17 cellular contexts compared by ENCODE assay signal in genomic region chr6:83250235-83250634, GRCh38. TPM values are rescaled to one million over a fixed set of nuclear protein-coding genes. Genes with fewer than 3 reads are reported as not detected.
DNase-seq lines count a peak whose midpoint lies in the region; ATAC-seq, FAIRE-seq and TF ChIP-seq lines count a peak whose summit lies in the region.
"Had no signal": no experiment of that assay in that cellular context is flagged by ENCODE, and none has a peak within 500 bp of the region (broad histone marks: within the 10 kb centered on the region; RNA-seq: fewer than 3 reads in every experiment).

No MANE protein-coding gene starts in this region.

- FAIRE-seq in islet of Langerhans (lab: Jason Lieb, UNC), result peak; percentile 86
- no peak for FAIRE-seq in HepG2 (lab: Jason Lieb, UNC)
- FAIRE-seq: D721Med, GM12878, GM19239, H1 had no signal

- DNase-seq in HepG2 (ENCODE audit: low spot score), result peak; percentile 5
- no peak for DNase-seq in nephron progenitor cell
- no peak for DNase-seq in dermis blood vessel endothelial cell
- DNase-seq in DMS53 (lab: John Stamatoyannopoulos, UW), result no peak
- DNase-seq in vagina (ENCODE audit: extremely low spot score in 2 of 2), result no peak
- DNase-seq: ACHN; Caco-2; CD4-positive, alpha-beta T cell; DND-41; EL; H9 had no signal

- TF ChIP-seq POLR2A in HepG2 (IDR thresholded peaks at IDR 0.05; ENCODE audit: insufficient read depth in 1 of 2, low read depth in 2 of 2, low read length in 2 of 2) (no peak), vagina (IDR thresholded peaks at IDR 0.05) (no peak)

- in situ Hi-C loops in HepG2 (cut with HindIII; ENCODE audit: extremely low pct_ligation_motif_present, low pct_unique_long_range_greater_than_20kb), result no loop called here

- no peak overlapping the region for H3K4me2 ChIP-seq in HepG2 (ENCODE audit: low read depth, low read length)

- H3K4me3 ChIP-seq in HepG2 (replicated peaks in 1 of 3; ENCODE audit: insufficient read depth in 1 of 3, low read depth in 2 of 3, low read length in 3 of 3) (no peak overlapping the region), vagina (no peak overlapping the region)
- H3K4me3 ChIP-seq: GM12878 had no signal

- CTCF ChIA-PET in HepG2 (lab: Yijun Ruan, JAX; ENCODE audit: low intra/inter-chr PET ratio, low total read pairs), result no interaction called here

- H2AFZ ChIP-seq in HepG2 (ENCODE audit: low read length), result no peak overlapping the region

- H3K9ac ChIP-seq in HepG2 (ENCODE audit: insufficient read depth, low read depth, low read length), result no peak overlapping the region

- no peak; the same call in 2 of the 3 replicates for ATAC-seq in HepG2
- ATAC-seq: GM12878 had no signal

- intact Hi-C loops in HepG2 (cut with micrococcal nuclease; ENCODE audit: unreplicated experiment) (no loop called here), vagina (cut with DNase I) (no loop called here)

- H3K4me3 Mint-ChIP-seq in nephron progenitor cell, result no peak overlapping the region
- H3K4me3 Mint-ChIP-seq: CD4-positive, alpha-beta T cell; H9 had no signal

- no peaks in the 10 kb centered on the region for H3K79me2 ChIP-seq in HepG2 (ENCODE audit: insufficient read depth, low read length)

- H4K20me1 ChIP-seq in HepG2 (ENCODE audit: insufficient read depth, low read length), result no peaks in the 10 kb centered on the region

- H3K9me3 ChIP-seq in HepG2 (ENCODE audit: low read length), result no peaks in the 10 kb centered on the region
- H3K9me3 ChIP-seq in vagina, result no peaks in the 10 kb centered on the region

- POLR2A ChIA-PET in HepG2 (lab: Yijun Ruan, JAX), result no interaction called here

- TF ChIP-seq CTCF in HepG2 (CRISPR knock-in tag; IDR thresholded peaks at IDR 0.05) (no peak), nephron progenitor cell (IDR thresholded peaks at IDR 0.05) (no peak), vagina (IDR thresholded peaks at IDR 0.05) (no peak)

- no peaks in the 10 kb centered on the region for H3K36me3 Mint-ChIP-seq in nephron progenitor cell (ENCODE audit: low read depth)

- BruUV-seq in HepG2 (replicated peaks; lab: Mats Ljungman, UMichigan), result no TSS peak

- TF ChIP-seq EP300 in HepG2 (IDR thresholded peaks at IDR 0.05; ENCODE audit: low read depth in 2 of 2, low read length in 2 of 2) (no peak), HepG2 (CRISPR knock-in tag; IDR thresholded peaks at IDR 0.05; ENCODE audit: borderline replicate concordance) (no peak)

- H3K4me1 Mint-ChIP-seq in nephron progenitor cell, result no peaks in the 10 kb centered on the region

- no peaks in the 10 kb centered on the region for H3K9me3 Mint-ChIP-seq in nephron progenitor cell
- H3K9me3 Mint-ChIP-seq: CD4-positive, alpha-beta T cell; H9 had no signal

- H3K27me3 ChIP-seq in HepG2 (ENCODE audit: control insufficient read depth in 1 of 2, insufficient read depth in 2 of 2, low read length in 2 of 2) (no peaks in the 10 kb centered on the region), vagina (no peaks in the 10 kb centered on the region)

- no peak for TF ChIP-seq RAD21 in HepG2 (CRISPR knock-in tag; IDR thresholded peaks at IDR 0.05)

- no peak overlapping the region for H3K27ac ChIP-seq in HepG2 (ENCODE audit: extremely low read length, insufficient read depth, low read length)
- no peak overlapping the region for H3K27ac ChIP-seq in vagina
- H3K27ac ChIP-seq: C4-2B had no signal

- no peaks in the 10 kb centered on the region for H3K36me3 ChIP-seq in HepG2 (replicated peaks in 1 of 2; ENCODE audit: control insufficient read depth in 1 of 2, insufficient read depth in 2 of 2, low read length in 2 of 2)
- H3K36me3 ChIP-seq in vagina, result no peaks in the 10 kb centered on the region

- H3K4me1 ChIP-seq in HepG2 (ENCODE audit: insufficient read depth, low read length), result peaks cover 11% of the 10 kb centered on the region
- no peaks in the 10 kb centered on the region for H3K4me1 ChIP-seq in vagina

- H3K27ac Mint-ChIP-seq in nephron progenitor cell, result peak overlapping the region; percentile 2
- H3K27ac Mint-ChIP-seq: CD4-positive, alpha-beta T cell; H9 had no signal

- no peaks in the 10 kb centered on the region for H3K27me3 Mint-ChIP-seq in nephron progenitor cell (ENCODE audit: low read depth, poor library complexity)

TF ChIP-seq in HepG2, 621 proteins besides CTCF, POLR2A, EP300 and RAD21 (continues in another document):
- TF ChIP-seq, protein P1, sequence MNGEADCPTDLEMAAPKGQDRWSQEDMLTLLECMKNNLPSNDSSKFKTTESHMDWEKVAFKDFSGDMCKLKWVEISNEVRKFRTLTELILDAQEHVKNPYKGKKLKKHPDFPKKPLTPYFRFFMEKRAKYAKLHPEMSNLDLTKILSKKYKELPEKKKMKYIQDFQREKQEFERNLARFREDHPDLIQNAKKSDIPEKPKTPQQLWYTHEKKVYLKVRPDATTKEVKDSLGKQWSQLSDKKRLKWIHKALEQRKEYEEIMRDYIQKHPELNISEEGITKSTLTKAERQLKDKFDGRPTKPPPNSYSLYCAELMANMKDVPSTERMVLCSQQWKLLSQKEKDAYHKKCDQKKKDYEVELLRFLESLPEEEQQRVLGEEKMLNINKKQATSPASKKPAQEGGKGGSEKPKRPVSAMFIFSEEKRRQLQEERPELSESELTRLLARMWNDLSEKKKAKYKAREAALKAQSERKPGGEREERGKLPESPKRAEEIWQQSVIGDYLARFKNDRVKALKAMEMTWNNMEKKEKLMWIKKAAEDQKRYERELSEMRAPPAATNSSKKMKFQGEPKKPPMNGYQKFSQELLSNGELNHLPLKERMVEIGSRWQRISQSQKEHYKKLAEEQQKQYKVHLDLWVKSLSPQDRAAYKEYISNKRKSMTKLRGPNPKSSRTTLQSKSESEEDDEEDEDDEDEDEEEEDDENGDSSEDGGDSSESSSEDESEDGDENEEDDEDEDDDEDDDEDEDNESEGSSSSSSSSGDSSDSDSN (CRISPR knock-in tag; IDR thresholded peaks at IDR 0.05), result no peak
- peak; percentile 66 for TF ChIP-seq ZEB1 (IDR thresholded peaks at IDR 0.05; ENCODE audit: insufficient replicate concordance, low read depth)

RNA-seq across cellular contexts. Expression of gene RWDD2A, which starts 57.1 kb away (rescaled TPM):
- total RNA-seq in HepG2 (2016; rRNA removed; fragmentation: Illumina TruSeq; extraction: Trizol) (5.3 and 6.9 TPM in 2 replicates), dermis blood vessel endothelial cell (3.3 and 4.4 TPM in 2 replicates), vagina (2.0 TPM)
- 0.88 and 0.91 TPM in 2 replicates for total RNA-seq in HepG2 (2016; cell fraction: cytosol; rRNA removed; fragmentation: Illumina TruSeq; extraction: Trizol; ENCODE audit: low read depth)
- 5.5 and 6.4 TPM in 2 replicates for total RNA-seq in HepG2 (2016; cell fraction: insoluble cytoplasmic fraction; rRNA removed; fragmentation: Illumina TruSeq; extraction: Trizol)
- total RNA-seq in HepG2 (2016; cell fraction: membrane; rRNA removed; fragmentation: Illumina TruSeq; extraction: Trizol), result 2.4 and 2.8 TPM in 2 replicates
- 6.0 and 6.7 TPM in 2 replicates for total RNA-seq in HepG2 (2016; cell fraction: nucleus; rRNA removed; fragmentation: Illumina TruSeq; extraction: Trizol)
- polyA plus RNA-seq in HepG2 (2011; rRNA removed), result 6.6 and 8.1 TPM in 2 replicates
- 3.2 and 4.4 TPM in 2 replicates for polyA plus RNA-seq in HepG2 (2011; cell fraction: cytosol; rRNA removed)
- 6.2 and 8.4 TPM in 2 replicates for polyA plus RNA-seq in HepG2 (2011; cell fraction: nucleus; rRNA removed)
- 4.9 and 6.6 TPM in 2 replicates for polyA plus RNA-seq in HepG2 (2012)
- 0.54 and 0.61 TPM in 2 replicates for polyA plus RNA-seq in HepG2 (2016; cell fraction: cytosol; fragmentation: Illumina TruSeq; extraction: Trizol; ENCODE audit: low read depth)
- 6.4 and 6.8 TPM in 2 replicates for polyA plus RNA-seq in HepG2 (2016; cell fraction: insoluble cytoplasmic fraction; fragmentation: Illumina TruSeq; extraction: Trizol; ENCODE audit: low read depth)
- polyA plus RNA-seq in HepG2 (2016; cell fraction: membrane; fragmentation: Illumina TruSeq; extraction: Trizol; ENCODE audit: low read depth), result 1.6 and 1.8 TPM in 2 replicates
- 9.3 and 10.3 TPM in 2 replicates for polyA plus RNA-seq in HepG2 (2016; cell fraction: nucleus; fragmentation: Illumina TruSeq; extraction: Trizol; ENCODE audit: insufficient read depth, low read depth)
- 2.8 and 4.8 TPM in 2 replicates for polyA minus RNA-seq in HepG2 (2011; rRNA and poly(A)+ RNA removed; ENCODE audit: low replicate concordance)
- 2.6 and 3.1 TPM in 2 replicates for polyA minus RNA-seq in HepG2 (2011; cell fraction: cytosol; rRNA and poly(A)+ RNA removed)
- 13.5 and 14.2 TPM in 2 replicates for polyA minus RNA-seq in HepG2 (2011; cell fraction: nucleus; rRNA and poly(A)+ RNA removed)

RNA-seq across cellular contexts. Expression of gene PGM3, which starts 57.2 kb away (rescaled TPM):
- total RNA-seq in HepG2 (2016; rRNA removed; fragmentation: Illumina TruSeq; extraction: Trizol) (163 and 231 TPM in 2 replicates), dermis blood vessel endothelial cell (61.2 and 80.2 TPM in 2 replicates), vagina (10.1 TPM)
- 23.4 and 26.9 TPM in 2 replicates for total RNA-seq in HepG2 (2016; cell fraction: cytosol; rRNA removed; fragmentation: Illumina TruSeq; extraction: Trizol; ENCODE audit: low read depth)
- 172 and 230 TPM in 2 replicates for total RNA-seq in HepG2 (2016; cell fraction: insoluble cytoplasmic fraction; rRNA removed; fragmentation: Illumina TruSeq; extraction: Trizol)
- total RNA-seq in HepG2 (2016; cell fraction: membrane; rRNA removed; fragmentation: Illumina TruSeq; extraction: Trizol), result 31.1 and 45.6 TPM in 2 replicates
- 140 and 186 TPM in 2 replicates for total RNA-seq in HepG2 (2016; cell fraction: nucleus; rRNA removed; fragmentation: Illumina TruSeq; extraction: Trizol)
- 54.2 and 72.5 TPM in 2 replicates for polyA plus RNA-seq in HepG2 (2011; rRNA removed)
- polyA plus RNA-seq in HepG2 (2011; cell fraction: cytosol; rRNA removed), result 28.2 and 35.0 TPM in 2 replicates
- 57.8 and 63.2 TPM in 2 replicates for polyA plus RNA-seq in HepG2 (2011; cell fraction: nucleus; rRNA removed)
- 65.5 and 85.4 TPM in 2 replicates for polyA plus RNA-seq in HepG2 (2012)
- polyA plus RNA-seq in HepG2 (2016; cell fraction: cytosol; fragmentation: Illumina TruSeq; extraction: Trizol; ENCODE audit: low read depth), result 13.0 and 13.7 TPM in 2 replicates
- 114 and 117 TPM in 2 replicates for polyA plus RNA-seq in HepG2 (2016; cell fraction: insoluble cytoplasmic fraction; fragmentation: Illumina TruSeq; extraction: Trizol; ENCODE audit: low read depth)
- 14.6 and 15.9 TPM in 2 replicates for polyA plus RNA-seq in HepG2 (2016; cell fraction: membrane; fragmentation: Illumina TruSeq; extraction: Trizol; ENCODE audit: low read depth)
- 77.2 and 92.0 TPM in 2 replicates for polyA plus RNA-seq in HepG2 (2016; cell fraction: nucleus; fragmentation: Illumina TruSeq; extraction: Trizol; ENCODE audit: insufficient read depth, low read depth)
- 42.5 and 84.3 TPM in 2 replicates for polyA minus RNA-seq in HepG2 (2011; rRNA and poly(A)+ RNA removed; ENCODE audit: low replicate concordance)
- 80.3 and 84.2 TPM in 2 replicates for polyA minus RNA-seq in HepG2 (2011; cell fraction: cytosol; rRNA and poly(A)+ RNA removed)
- polyA minus RNA-seq in HepG2 (2011; cell fraction: nucleus; rRNA and poly(A)+ RNA removed), result 254 and 275 TPM in 2 replicates
